ENCODE assay signal across 1 cellular context in the genomic region with DNA sequence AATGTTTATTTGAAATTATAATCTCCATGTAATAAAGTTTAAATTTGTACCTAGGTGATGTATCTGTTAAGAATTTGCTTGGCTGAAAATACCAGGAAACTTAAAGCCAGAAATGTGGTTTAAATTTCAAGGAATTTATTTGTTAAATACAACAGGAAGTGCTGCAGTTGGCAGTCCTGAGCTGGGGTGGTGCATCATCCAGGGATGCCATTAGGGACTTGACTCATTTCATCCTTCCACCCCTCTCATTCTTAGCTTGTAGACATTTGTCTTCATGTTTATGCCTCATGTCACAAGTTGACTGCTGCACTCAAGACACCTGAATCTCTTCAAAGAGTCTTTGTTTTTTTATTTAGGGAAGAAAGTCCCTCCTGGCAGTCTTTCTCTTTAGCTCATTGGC.
TF ChIP-seq lines count a peak whose summit lies in the region.

No MANE protein-coding gene starts in this region.

TF ChIP-seq in WTC11, 78 proteins besides CTCF, POLR2A, EP300 and RAD21 (continued from another document):
- TF ChIP-seq, protein P1, sequence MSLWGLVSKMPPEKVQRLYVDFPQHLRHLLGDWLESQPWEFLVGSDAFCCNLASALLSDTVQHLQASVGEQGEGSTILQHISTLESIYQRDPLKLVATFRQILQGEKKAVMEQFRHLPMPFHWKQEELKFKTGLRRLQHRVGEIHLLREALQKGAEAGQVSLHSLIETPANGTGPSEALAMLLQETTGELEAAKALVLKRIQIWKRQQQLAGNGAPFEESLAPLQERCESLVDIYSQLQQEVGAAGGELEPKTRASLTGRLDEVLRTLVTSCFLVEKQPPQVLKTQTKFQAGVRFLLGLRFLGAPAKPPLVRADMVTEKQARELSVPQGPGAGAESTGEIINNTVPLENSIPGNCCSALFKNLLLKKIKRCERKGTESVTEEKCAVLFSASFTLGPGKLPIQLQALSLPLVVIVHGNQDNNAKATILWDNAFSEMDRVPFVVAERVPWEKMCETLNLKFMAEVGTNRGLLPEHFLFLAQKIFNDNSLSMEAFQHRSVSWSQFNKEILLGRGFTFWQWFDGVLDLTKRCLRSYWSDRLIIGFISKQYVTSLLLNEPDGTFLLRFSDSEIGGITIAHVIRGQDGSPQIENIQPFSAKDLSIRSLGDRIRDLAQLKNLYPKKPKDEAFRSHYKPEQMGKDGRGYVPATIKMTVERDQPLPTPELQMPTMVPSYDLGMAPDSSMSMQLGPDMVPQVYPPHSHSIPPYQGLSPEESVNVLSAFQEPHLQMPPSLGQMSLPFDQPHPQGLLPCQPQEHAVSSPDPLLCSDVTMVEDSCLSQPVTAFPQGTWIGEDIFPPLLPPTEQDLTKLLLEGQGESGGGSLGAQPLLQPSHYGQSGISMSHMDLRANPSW (CRISPR knock-in tag; conservative IDR thresholded peaks at IDR 0.05; ENCODE audit: low read depth), result no peak
- TF ChIP-seq GRHL2 (CRISPR knock-in tag; IDR thresholded peaks at IDR 0.05; ENCODE audit: insufficient replicate concordance, severe bottlenecking) (no peak), JUN (CRISPR knock-in tag; IDR thresholded peaks at IDR 0.05) (no peak), KAT7 (CRISPR knock-in tag; IDR thresholded peaks at IDR 0.05; ENCODE audit: borderline replicate concordance) (no peak), ZBTB21 (CRISPR knock-in tag; IDR thresholded peaks at IDR 0.05; ENCODE audit: borderline replicate concordance) (no peak), MLX (CRISPR knock-in tag; IDR thresholded peaks at IDR 0.05) (no peak), MYBL2 (CRISPR knock-in tag; IDR thresholded peaks at IDR 0.05) (no peak), ZNF317 (CRISPR knock-in tag; IDR thresholded peaks at IDR 0.05; ENCODE audit: borderline replicate concordance, low read depth) (no peak), TEAD4 (CRISPR knock-in tag; IDR thresholded peaks at IDR 0.05) (no peak)
- TF ChIP-seq, protein P2, sequence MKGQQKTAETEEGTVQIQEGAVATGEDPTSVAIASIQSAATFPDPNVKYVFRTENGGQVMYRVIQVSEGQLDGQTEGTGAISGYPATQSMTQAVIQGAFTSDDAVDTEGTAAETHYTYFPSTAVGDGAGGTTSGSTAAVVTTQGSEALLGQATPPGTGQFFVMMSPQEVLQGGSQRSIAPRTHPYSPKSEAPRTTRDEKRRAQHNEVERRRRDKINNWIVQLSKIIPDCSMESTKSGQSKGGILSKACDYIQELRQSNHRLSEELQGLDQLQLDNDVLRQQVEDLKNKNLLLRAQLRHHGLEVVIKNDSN (CRISPR knock-in tag; IDR thresholded peaks at IDR 0.05), result no peak
TF ChIP-seq in WTC11: peak in this region for 0.
